In genomic region chr2:191625016-191625415, GRCh38 we compare ENCODE assay signal across 9 cellular contexts. TPM values are rescaled to one million over a fixed set of nuclear protein-coding genes. Genes with fewer than 3 reads are reported as not detected.
DNase-seq lines count a peak whose midpoint lies in the region; ATAC-seq and TF ChIP-seq lines count a peak whose summit lies in the region.
"Had no signal": no experiment of that assay in that cellular context is flagged by ENCODE, and none has a peak within 500 bp of the region (broad histone marks: within the 10 kb centered on the region; RNA-seq: fewer than 3 reads in every experiment).

No MANE protein-coding gene starts in this region.

- intact Hi-C loops in vagina (cut with DNase I) = no loop called here

- no peaks in the 10 kb centered on the region for H3K36me3 Mint-ChIP-seq in T-helper 17 cell (ENCODE audit: low read depth)
- no peaks in the 10 kb centered on the region for H3K36me3 Mint-ChIP-seq in effector memory CD8-positive, alpha-beta T cell (ENCODE audit: insufficient read depth)

- H3K27ac ChIP-seq in vagina = no peak overlapping the region
- H3K27ac ChIP-seq: epithelial cell of prostate had no signal

- no peak for TF ChIP-seq CTCF in vagina (IDR thresholded peaks at IDR 0.05)

- no peaks in the 10 kb centered on the region for H3K4me1 ChIP-seq in vagina

- no peaks in the 10 kb centered on the region for H3K27me3 ChIP-seq in vagina

- H3K9me3 ChIP-seq in T-helper 17 cell (ENCODE audit: control insufficient read depth, low read length, poor library complexity, severe bottlenecking) = no peaks in the 10 kb centered on the region
- H3K9me3 ChIP-seq in vagina = no peaks in the 10 kb centered on the region

- H3K4me3 ChIP-seq in vagina = no peak overlapping the region

- H3K4me1 Mint-ChIP-seq in T-helper 17 cell = peaks cover 42% of the 10 kb centered on the region
- H3K4me1 Mint-ChIP-seq in effector memory CD8-positive, alpha-beta T cell (ENCODE audit: low read depth in 2 of 2) = peaks cover 17 to 21% of the 10 kb centered on the region in 2 donors

- no peaks in the 10 kb centered on the region for H3K27me3 Mint-ChIP-seq in T-helper 17 cell
- no peaks in the 10 kb centered on the region for H3K27me3 Mint-ChIP-seq in effector memory CD8-positive, alpha-beta T cell

- peak; percentile 44 for ATAC-seq in GM18861 (IDR thresholded peaks at IDR 0.05; ENCODE audit: unreplicated experiment)
- peak; percentile 62 for ATAC-seq in HG03135 (IDR thresholded peaks at IDR 0.05; ENCODE audit: unreplicated experiment)
- ATAC-seq in T-helper 17 cell = peak; percentile 94
- ATAC-seq in effector memory CD8-positive, alpha-beta T cell (replicated peaks) = peak; percentile 97
- ATAC-seq in HG02970 (IDR thresholded peaks at IDR 0.05; ENCODE audit: low FRiP score, unreplicated experiment) = no peak

- H3K36me3 ChIP-seq in vagina = no peaks in the 10 kb centered on the region

- peak overlapping the region; percentile 96 for H3K27ac Mint-ChIP-seq in T-helper 17 cell
- H3K27ac Mint-ChIP-seq in effector memory CD8-positive, alpha-beta T cell = peak overlapping the region; percentile 89 to 90

- DNase-seq in T-helper 17 cell = peak; percentile 16 to 44 (median 27)
- DNase-seq in effector memory CD8-positive, alpha-beta T cell = peak; percentile 50 to 58 (median 54)
- no peak for DNase-seq in NCI-H345 (lab: John Stamatoyannopoulos, UW)
- no peak for DNase-seq in vagina (ENCODE audit: extremely low spot score in 2 of 2)
- no peak for DNase-seq in NCI-H446 treated with DMSO at 0.1 percent for 48 hours (lab: John Stamatoyannopoulos, UW)

- H3K4me3 Mint-ChIP-seq in T-helper 17 cell = peak overlapping the region; percentile 45
- H3K4me3 Mint-ChIP-seq in effector memory CD8-positive, alpha-beta T cell = peak overlapping the region in 1 of 2 donors; percentile 26

- no peaks in the 10 kb centered on the region for H3K9me3 Mint-ChIP-seq in effector memory CD8-positive, alpha-beta T cell

- no peak for TF ChIP-seq POLR2A in vagina (IDR thresholded peaks at IDR 0.05)

RNA-seq across cellular contexts. Expression of gene NABP1, which starts 52.9 kb away (rescaled TPM):
- total RNA-seq in T-helper 17 cell (10 to 100 TPM; 61.9 to 71.6 TPM), vagina (35.1 TPM)

Comparison
In these comparisons a context has a peak if more than half of its experiments do, and no peak if none do; other contexts are left out.
1. DNase-seq: peak in T-helper 17 cell (3 of 3) and effector memory CD8-positive, alpha-beta T cell (3 of 3); none in NCI-H345 (single experiment), vagina (0 of 2) and NCI-H446 treated with DMSO at 0.1 percent for 48 hours (single experiment).